24 cellular contexts compared by ENCODE assay signal in genomic region chr6:47836046-47836445, GRCh38. TPM values are rescaled to one million over a fixed set of nuclear protein-coding genes. Genes with fewer than 3 reads are reported as not detected.
DNase-seq lines count a peak whose midpoint lies in the region; ATAC-seq and TF ChIP-seq lines count a peak whose summit lies in the region.
"Had no signal": no experiment of that assay in that cellular context is flagged by ENCODE, and none has a peak within 500 bp of the region (broad histone marks: within the 10 kb centered on the region; RNA-seq: fewer than 3 reads in every experiment).

No MANE protein-coding gene starts in this region.

- peak; percentile 72 to 73 for ATAC-seq in activated T-cell treated with anti-CD3 and anti-CD28 coated beads, Interleukin-2, amount 50 U/mL, for 72 hours (replicated peaks in 1 of 2)
- ATAC-seq in HG02938 (IDR thresholded peaks at IDR 0.05; ENCODE audit: unreplicated experiment) (peak; percentile 53), GM18867 (IDR thresholded peaks at IDR 0.05; ENCODE audit: unreplicated experiment) (no peak)
- ATAC-seq: A549 had no signal

- peaks cover 9% of the 10 kb centered on the region for H3K27me3 ChIP-seq in smooth muscle cell (ENCODE audit: low read depth)
- H3K27me3 ChIP-seq: BLaER1, esophagus muscularis mucosa had no signal

- no peaks in the 10 kb centered on the region for H4K20me1 ChIP-seq in smooth muscle cell (ENCODE audit: low read depth)
- H4K20me1 ChIP-seq: BLaER1 had no signal

- H3K36me3 Mint-ChIP-seq in activated T-cell treated with anti-CD3 and anti-CD28 coated beads, Interleukin-2, amount 50 U/mL, for 72 hours (ENCODE audit: insufficient read depth in 2 of 2), result no peaks in the 10 kb centered on the region
- H3K36me3 Mint-ChIP-seq in activated naive CD8-positive, alpha-beta T cell treated with anti-CD3 and anti-CD28 coated beads for 36 hours, result no peaks in the 10 kb centered on the region

- peaks cover 13% of the 10 kb centered on the region for H3K4me1 Mint-ChIP-seq in activated T-cell treated with anti-CD3 and anti-CD28 coated beads, Interleukin-2, amount 50 U/mL, for 72 hours (ENCODE audit: low read depth)
- H3K4me1 Mint-ChIP-seq in activated naive CD8-positive, alpha-beta T cell treated with anti-CD3 and anti-CD28 coated beads for 36 hours, result peaks cover 13% of the 10 kb centered on the region
- H3K4me1 Mint-ChIP-seq: nephron had no signal

- no peak for TF ChIP-seq CTCF in smooth muscle cell (IDR thresholded peaks at IDR 0.05; ENCODE audit: borderline replicate concordance, insufficient read depth, poor library complexity, severe bottlenecking)

- H3K27me3 Mint-ChIP-seq in activated T-cell treated with anti-CD3 and anti-CD28 coated beads, Interleukin-2, amount 50 U/mL, for 72 hours (ENCODE audit: low read depth), result peaks cover 41% of the 10 kb centered on the region
- peaks cover 27% of the 10 kb centered on the region for H3K27me3 Mint-ChIP-seq in activated naive CD8-positive, alpha-beta T cell treated with anti-CD3 and anti-CD28 coated beads for 36 hours

- no peak overlapping the region for H2AFZ ChIP-seq in smooth muscle cell (ENCODE audit: low read depth)

- H3K4me1 ChIP-seq in smooth muscle cell (ENCODE audit: low read depth), result no peaks in the 10 kb centered on the region
- H3K4me1 ChIP-seq: A549, BLaER1, esophagus muscularis mucosa had no signal

- H3K36me3 ChIP-seq in smooth muscle cell (ENCODE audit: low read depth), result no peaks in the 10 kb centered on the region
- H3K36me3 ChIP-seq: BLaER1, esophagus muscularis mucosa had no signal

- H3F3A ChIP-seq in smooth muscle cell (ENCODE audit: low read depth), result no peaks in the 10 kb centered on the region

- no peak overlapping the region for H3K27ac ChIP-seq in smooth muscle cell (ENCODE audit: low read depth)
- H3K27ac ChIP-seq: A549, BLaER1, esophagus muscularis mucosa had no signal

- H3K4me3 ChIP-seq in smooth muscle cell, result no peak overlapping the region
- H3K4me3 ChIP-seq: A549, BLaER1, esophagus muscularis mucosa had no signal

- H3K27ac Mint-ChIP-seq in activated T-cell treated with anti-CD3 and anti-CD28 coated beads, Interleukin-2, amount 50 U/mL, for 72 hours, result no peak overlapping the region
- H3K27ac Mint-ChIP-seq in activated naive CD8-positive, alpha-beta T cell treated with anti-CD3 and anti-CD28 coated beads for 36 hours, result peak overlapping the region; percentile 57
- H3K27ac Mint-ChIP-seq: nephron had no signal

- peak overlapping the region in 1 of 2 donors; percentile 36 for H3K4me3 Mint-ChIP-seq in activated T-cell treated with anti-CD3 and anti-CD28 coated beads, Interleukin-2, amount 50 U/mL, for 72 hours
- H3K4me3 Mint-ChIP-seq in activated naive CD8-positive, alpha-beta T cell treated with anti-CD3 and anti-CD28 coated beads for 36 hours, result no peak overlapping the region
- H3K4me3 Mint-ChIP-seq: nephron had no signal

- no peaks in the 10 kb centered on the region for H3K9me3 ChIP-seq in smooth muscle cell (replicated peaks; ENCODE audit: low read depth)
- H3K9me3 ChIP-seq: A549, BLaER1, esophagus muscularis mucosa had no signal

- H3K9me3 Mint-ChIP-seq in activated T-cell treated with anti-CD3 and anti-CD28 coated beads, Interleukin-2, amount 50 U/mL, for 72 hours, result peaks cover 0 to 4% of the 10 kb centered on the region in 2 donors
- no peaks in the 10 kb centered on the region for H3K9me3 Mint-ChIP-seq in activated naive CD8-positive, alpha-beta T cell treated with anti-CD3 and anti-CD28 coated beads for 36 hours
- H3K9me3 Mint-ChIP-seq: nephron had no signal

- no peak overlapping the region for H3K9ac ChIP-seq in smooth muscle cell (ENCODE audit: low read depth)
- H3K9ac ChIP-seq: BLaER1 had no signal

- DNase-seq in activated T-cell treated with anti-CD3 and anti-CD28 coated beads, Interleukin-2, amount 50 U/mL, for 72 hours, result no peak
- DNase-seq in activated T-cell treated with anti-CD3 and anti-CD28 coated beads, Interleukin-2, amount 50 U/mL, for 48 hours, result no peak
- DNase-seq in activated naive CD8-positive, alpha-beta T cell treated with anti-CD3 and anti-CD28 coated beads for 36 hours, result no peak
- DNase-seq in CD1c-positive myeloid dendritic cell (ENCODE audit: extremely low spot score) (no peak), smooth muscle cell (lab: John Stamatoyannopoulos, UW; ENCODE audit: unreplicated experiment) (no peak), iPS-NIHi11 (ENCODE audit: low spot score) (no peak)
- DNase-seq: activated CD4-positive, alpha-beta T cell treated with anti-CD3 and anti-CD28 coated beads for 4 hours; activated CD8-positive, alpha-beta memory T cell treated with anti-CD3 and anti-CD28 coated beads, Interleukin-2, amount 50 U/mL, for 48 hours; activated naive CD4-positive, alpha-beta T cell treated with Interleukin-2 at 50 U/mL for 16 hours; aorta; effector CD8-positive, alpha-beta T cell; mesendoderm; NCI-H1417; NCI-H2171; stimulated activated CD4-positive, alpha-beta T cell treated with anti-CD3 and anti-CD28 coated beads, Interleukin-2, amount 100 ng/mL, for 24 hours; SW 1271 had no signal

- H3K4me2 ChIP-seq in smooth muscle cell, result no peak overlapping the region
- H3K4me2 ChIP-seq: A549, BLaER1 had no signal

- no peaks in the 10 kb centered on the region for H3K79me2 ChIP-seq in smooth muscle cell (ENCODE audit: low read depth)

RNA-seq across cellular contexts. Expression of gene OPN5, which starts 54.2 kb away (rescaled TPM):
- total RNA-seq in activated T-cell treated with anti-CD3 and anti-CD28 coated beads, Interleukin-2, amount 50 U/mL, for 72 hours, result not detected
- not detected for total RNA-seq in activated naive CD8-positive, alpha-beta T cell treated with anti-CD3 and anti-CD28 coated beads for 36 hours
- total RNA-seq in smooth muscle cell, result not detected in 2 replicates
- not detected in 2 replicates for polyA plus RNA-seq in smooth muscle cell
- total RNA-seq: aorta, Calu3, cerebellum, esophagus muscularis mucosa had no signal
- polyA plus RNA-seq: A549, aorta had no signal
